Comparison of ENCODE assay signal across 8 cellular contexts in genomic region chr19:56594446-56594782, GRCh38. TPM values are rescaled to one million over a fixed set of nuclear protein-coding genes. Genes with fewer than 3 reads are reported as not detected.
DNase-seq lines count a peak whose midpoint lies in the region; ATAC-seq and TF ChIP-seq lines count a peak whose summit lies in the region.

No MANE protein-coding gene starts in this region.

- H4K91ac ChIP-seq in mesenchymal stem cell (ENCODE audit: low read length): no peak overlapping the region

- peaks cover 10% of the 10 kb centered on the region for H3K4me1 Mint-ChIP-seq in activated naive CD8-positive, alpha-beta T cell treated with anti-CD3 and anti-CD28 coated beads, Interleukin-2, amount 50 U/mL, for 24 hours

- H3K27me3 ChIP-seq in heart left ventricle (no peaks in the 10 kb centered on the region), mesenchymal stem cell (ENCODE audit: control insufficient read depth in 1 of 2, insufficient read depth in 1 of 2, low read length in 2 of 2) (no peaks in the 10 kb centered on the region), upper lobe of left lung (no peaks in the 10 kb centered on the region)

- WGBS in heart left ventricle, 4 donors: 60 to 65% (median 63%) methylated on average over 4 of the region's 4 CpGs
- 60% methylated on average over 4 of the region's 4 CpGs for WGBS in mesenchymal stem cell
- WGBS in upper lobe of left lung, 2 donors: 55 to 69% methylated on average over 4 of the region's 4 CpGs

- no peak overlapping the region for H2AK5ac ChIP-seq in mesenchymal stem cell (ENCODE audit: low read length, severe bottlenecking)

- intact Hi-C loops in heart left ventricle (cut with DNase I): loop anchor here in 1 of 10 donors (2.0 kb wide), 1 partner anchor 28 kb away; the partner anchor contains the start of gene ZNF470
- intact Hi-C loops in Right ventricle myocardium superior (cut with DNase I): no loop called here

- H3K9me3 ChIP-seq in heart left ventricle (peaks cover 0 to 33% (median 0%) of the 10 kb centered on the region in 12 donors), mesenchymal stem cell (ENCODE audit: control insufficient read depth, low read length) (peaks cover 32% of the 10 kb centered on the region), upper lobe of left lung (peaks cover 0 to 16% (median 9%) of the 10 kb centered on the region in 4 donors)

- H3K27ac Mint-ChIP-seq in activated naive CD8-positive, alpha-beta T cell treated with anti-CD3 and anti-CD28 coated beads, Interleukin-2, amount 50 U/mL, for 24 hours: peak overlapping the region; percentile 8

- no peak overlapping the region for H3K18ac ChIP-seq in mesenchymal stem cell (ENCODE audit: low read depth in 1 of 2, low read length in 2 of 2)

- H3K27ac ChIP-seq in heart left ventricle: peak overlapping the region in 1 of 12 donors; percentile 76
- H3K27ac ChIP-seq in mesenchymal stem cell (ENCODE audit: low read length, poor library complexity, severe bottlenecking): no peak overlapping the region
- peak overlapping the region in 1 of 4 donors; percentile 76 for H3K27ac ChIP-seq in upper lobe of left lung

- peaks cover 34% of the 10 kb centered on the region for H3K36me3 Mint-ChIP-seq in activated naive CD8-positive, alpha-beta T cell treated with anti-CD3 and anti-CD28 coated beads, Interleukin-2, amount 50 U/mL, for 24 hours (ENCODE audit: low read depth)

- H3K9ac ChIP-seq in mesenchymal stem cell (ENCODE audit: low read length): peak overlapping the region; percentile 93

- no peak overlapping the region for H2BK5ac ChIP-seq in mesenchymal stem cell (ENCODE audit: low read depth, low read length, poor library complexity, severe bottlenecking)

- H3K27me3 Mint-ChIP-seq in activated naive CD8-positive, alpha-beta T cell treated with anti-CD3 and anti-CD28 coated beads, Interleukin-2, amount 50 U/mL, for 24 hours: no peaks in the 10 kb centered on the region

- no peak overlapping the region for H2BK120ac ChIP-seq in mesenchymal stem cell (ENCODE audit: low read depth, low read length)

- TF ChIP-seq EP300 in upper lobe of left lung (IDR thresholded peaks at IDR 0.05): no peak

- no peak overlapping the region for H2BK15ac ChIP-seq in mesenchymal stem cell (ENCODE audit: low read depth, poor library complexity, severe bottlenecking)

- H3K79me1 ChIP-seq in mesenchymal stem cell (replicated peaks; ENCODE audit: low read length, poor library complexity, severe bottlenecking): peaks cover 17% of the 10 kb centered on the region

- peaks cover 45% of the 10 kb centered on the region for H3K9me3 Mint-ChIP-seq in activated naive CD8-positive, alpha-beta T cell treated with anti-CD3 and anti-CD28 coated beads, Interleukin-2, amount 50 U/mL, for 24 hours

- no peak overlapping the region for H4K8ac ChIP-seq in mesenchymal stem cell (ENCODE audit: low read length)

- H2BK12ac ChIP-seq in mesenchymal stem cell (ENCODE audit: low read length in 2 of 2): no peak overlapping the region

- no peak for DNase-seq in heart left ventricle
- no peak for DNase-seq in Right ventricle myocardium superior
- DNase-seq in activated naive CD8-positive, alpha-beta T cell treated with anti-CD3 and anti-CD28 coated beads, Interleukin-2, amount 50 U/mL, for 24 hours: no peak
- DNase-seq in mesenchymal stem cell: no peak
- DNase-seq in upper lobe of left lung: no peak
- DNase-seq in NCI-H2196 (lab: John Stamatoyannopoulos, UW; ENCODE audit: unreplicated experiment): no peak
- no peak for DNase-seq in medulla oblongata (ENCODE audit: extremely low spot score)

- peak overlapping the region; percentile 84 for H3K4me3 Mint-ChIP-seq in activated naive CD8-positive, alpha-beta T cell treated with anti-CD3 and anti-CD28 coated beads, Interleukin-2, amount 50 U/mL, for 24 hours

- no peak for ATAC-seq in heart left ventricle
- ATAC-seq in Right ventricle myocardium superior (ENCODE audit: poor library complexity): no peak
- ATAC-seq in activated naive CD8-positive, alpha-beta T cell treated with anti-CD3 and anti-CD28 coated beads, Interleukin-2, amount 50 U/mL, for 24 hours: no peak
- ATAC-seq in upper lobe of left lung (ENCODE audit: low FRiP score in 2 of 2): no peak
- no peak for ATAC-seq in GM19463 (IDR thresholded peaks at IDR 0.05; ENCODE audit: unreplicated experiment)

- H3K14ac ChIP-seq in mesenchymal stem cell (ENCODE audit: low read length in 2 of 2): no peak overlapping the region

- TF ChIP-seq CTCF in heart left ventricle (IDR thresholded peaks at IDR 0.05): no peak
- TF ChIP-seq CTCF in upper lobe of left lung (IDR thresholded peaks at IDR 0.05): no peak

- H2AFZ ChIP-seq in mesenchymal stem cell (ENCODE audit: low read depth, low read length): peak overlapping the region; percentile 55

- H3K4me2 ChIP-seq in mesenchymal stem cell (ENCODE audit: low read length, poor library complexity, severe bottlenecking): no peak overlapping the region

- no peak overlapping the region for H3K4ac ChIP-seq in mesenchymal stem cell (ENCODE audit: low read depth in 1 of 2, low read length in 2 of 2)

- peaks cover 0 to 3% (median 0%) of the 10 kb centered on the region in 9 donors for H3K36me3 ChIP-seq in heart left ventricle
- peaks cover 14 to 18% of the 10 kb centered on the region in 2 experiments for H3K36me3 ChIP-seq in mesenchymal stem cell (ENCODE audit: control insufficient read depth in 1 of 2, insufficient read depth in 2 of 2, low read depth in 1 of 2, low read length in 2 of 2)
- no peaks in the 10 kb centered on the region for H3K36me3 ChIP-seq in upper lobe of left lung

- no peak for TF ChIP-seq POLR2A in heart left ventricle (IDR thresholded peaks at IDR 0.05)
- TF ChIP-seq POLR2A in upper lobe of left lung (IDR thresholded peaks at IDR 0.05): no peak

- H3K4me1 ChIP-seq in heart left ventricle (peaks cover 0 to 24% (median 8%) of the 10 kb centered on the region in 12 donors), mesenchymal stem cell (ENCODE audit: control insufficient read depth, insufficient read depth, low read depth, low read length) (peaks cover 6% of the 10 kb centered on the region), upper lobe of left lung (peaks cover 6 to 18% (median 12%) of the 10 kb centered on the region in 4 donors)

- no peak overlapping the region for H3K23ac ChIP-seq in mesenchymal stem cell (ENCODE audit: low read length in 2 of 2)

- peak overlapping the region in 8 of 12 donors; percentile 65 to 100 (median 86) for H3K4me3 ChIP-seq in heart left ventricle
- peak overlapping the region in 1 of 2 experiments; percentile 100 for H3K4me3 ChIP-seq in mesenchymal stem cell (ENCODE audit: insufficient read depth in 1 of 2, low read depth in 1 of 2, low read length in 2 of 2)
- peak overlapping the region in 3 of 4 donors; percentile 69 to 91 (median 88) for H3K4me3 ChIP-seq in upper lobe of left lung

RNA-seq across cellular contexts. Expression of gene ZNF71, which starts 0.7 kb away (rescaled TPM):
- total RNA-seq in heart left ventricle (10 to 100 TPM in 1 of 9 donors, 1 to 10 TPM in 8; 5.3 to 15.3 (median 7.1) TPM), Right ventricle myocardium superior (6.6 TPM), upper lobe of left lung (10 to 100 TPM in 2 of 6 donors, 1 to 10 TPM in 4; 4.0 to 11.5 (median 7.4) TPM)
- 10 to 100 TPM in 1 of 2 donors, 1 to 10 TPM in 1; 3.6 to 10.2 TPM for polyA plus RNA-seq in heart left ventricle
- polyA plus RNA-seq in mesenchymal stem cell (2013, experiment 1 of 2): 6.4 TPM
- polyA plus RNA-seq in mesenchymal stem cell (2013, experiment 2 of 2): 6.2 TPM

RNA-seq across cellular contexts. Expression of gene ZNF470, which starts 27.1 kb away (rescaled TPM):
- 1 to 10 TPM; 1.7 to 7.1 (median 3.2) TPM for total RNA-seq in heart left ventricle
- polyA plus RNA-seq in heart left ventricle: 1 to 10 TPM; 3.5 to 7.1 TPM
- total RNA-seq in Right ventricle myocardium superior: 2.6 TPM
- polyA plus RNA-seq in mesenchymal stem cell (2013, experiment 1 of 2): 1.7 TPM
- polyA plus RNA-seq in mesenchymal stem cell (2013, experiment 2 of 2): 1.9 TPM
- total RNA-seq in upper lobe of left lung: 1 to 10 TPM; 1.8 to 4.6 (median 3.3) TPM

RNA-seq across cellular contexts. Expression of gene SMIM17, which starts 48.5 kb away (rescaled TPM):
- total RNA-seq in heart left ventricle: under 1 TPM in 4 of 9 donors, not detected in 5; 0.25 to 0.72 (median 0.37) TPM
- under 1 TPM; 0.24 to 0.34 TPM for polyA plus RNA-seq in heart left ventricle
- not detected for total RNA-seq in Right ventricle myocardium superior
- 0.12 TPM for polyA plus RNA-seq in mesenchymal stem cell (2013, experiment 1 of 2)
- 0.10 TPM for polyA plus RNA-seq in mesenchymal stem cell (2013, experiment 2 of 2)
- under 1 TPM in 2 of 6 donors, not detected in 4; 0.29 to 0.30 TPM for total RNA-seq in upper lobe of left lung

RNA-seq across cellular contexts. Expression of gene ZFP28, which starts 55.7 kb away (rescaled TPM):
- total RNA-seq in heart left ventricle: 1 to 10 TPM; 4.1 to 7.5 (median 5.4) TPM
- polyA plus RNA-seq in heart left ventricle: 1 to 10 TPM; 3.8 to 8.6 TPM
- 5.9 TPM for total RNA-seq in Right ventricle myocardium superior
- 6.2 TPM for polyA plus RNA-seq in mesenchymal stem cell (2013, experiment 1 of 2)
- polyA plus RNA-seq in mesenchymal stem cell (2013, experiment 2 of 2): 6.4 TPM
- total RNA-seq in upper lobe of left lung: 10 to 100 TPM in 1 of 6 donors, 1 to 10 TPM in 5; 3.1 to 12.0 (median 6.2) TPM
